Comparison of ENCODE assay signal across 29 cellular contexts in genomic region chr2:184187421-184187971, GRCh38.
"Had no signal": no experiment of that assay in that cellular context is flagged by ENCODE, and none has a peak within 500 bp of the region (broad histone marks: within the 10 kb centered on the region; RNA-seq: fewer than 3 reads in every experiment).

No MANE protein-coding gene starts in this region.

- H3K4me3 ChIP-seq: neural progenitor cell, ovary, psoas muscle, right lobe of liver, sigmoid colon, suprapubic skin, thoracic aorta, thyroid gland, tibial nerve, vagina had no signal

- H3K9ac ChIP-seq: neural progenitor cell, parathyroid adenoma had no signal

- H3K27ac Mint-ChIP-seq: naive thymus-derived CD4-positive, alpha-beta T cell; natural killer cell; nephron; neural progenitor cell; progenitor cell of endocrine pancreas; stimulated activated effector memory CD8-positive, alpha-beta T cell treated with anti-CD3 and anti-CD28 coated beads, Interleukin-12 subunit alpha, Interleukin-12 subunit beta, amount 100 ng/mL, for 72 hours; stimulated activated naive CD8-positive, alpha-beta T cell treated with anti-CD3 and anti-CD28 coated beads, Interleukin-15, amount 100 ng/mL, for 72 hours; type B pancreatic cell had no signal

- ATAC-seq: naive thymus-derived CD4-positive, alpha-beta T cell; natural killer cell; psoas muscle; right cardiac atrium; right lobe of liver; stimulated activated effector memory CD8-positive, alpha-beta T cell treated with anti-CD3 and anti-CD28 coated beads, Interleukin-12 subunit alpha, Interleukin-12 subunit beta, amount 100 ng/mL, for 72 hours; stimulated activated naive CD8-positive, alpha-beta T cell treated with anti-CD3 and anti-CD28 coated beads, Interleukin-15, amount 100 ng/mL, for 72 hours; stimulated activated naive CD8-positive, alpha-beta T cell treated with anti-CD3 and anti-CD28 coated beads, Interleukin-15, Interleukin-2, amounts not matched to agents 100 U/mL and 50 U/mL, for 24 hours had no signal

- H3K4me1 ChIP-seq: neural progenitor cell, parathyroid adenoma, psoas muscle, right lobe of liver, sigmoid colon, suprapubic skin, thyroid gland, tibial nerve, vagina had no signal

- H2AFZ ChIP-seq: neural progenitor cell, parathyroid adenoma had no signal

- H3K4me3 Mint-ChIP-seq: naive thymus-derived CD4-positive, alpha-beta T cell; natural killer cell; nephron; neural progenitor cell; stimulated activated effector memory CD8-positive, alpha-beta T cell treated with anti-CD3 and anti-CD28 coated beads, Interleukin-12 subunit alpha, Interleukin-12 subunit beta, amount 100 ng/mL, for 72 hours; stimulated activated naive CD8-positive, alpha-beta T cell treated with anti-CD3 and anti-CD28 coated beads, Interleukin-15, amount 100 ng/mL, for 72 hours; type B pancreatic cell had no signal

- H3K36me3 Mint-ChIP-seq: naive thymus-derived CD4-positive, alpha-beta T cell; natural killer cell; neural progenitor cell; stimulated activated effector memory CD8-positive, alpha-beta T cell treated with anti-CD3 and anti-CD28 coated beads, Interleukin-12 subunit alpha, Interleukin-12 subunit beta, amount 100 ng/mL, for 72 hours; type B pancreatic cell had no signal

- H3K4me2 ChIP-seq: neural progenitor cell had no signal

- H3K9me3 ChIP-seq: ovary, right lobe of liver, sigmoid colon, suprapubic skin, thoracic aorta, thyroid gland, tibial nerve, vagina had no signal

- FAIRE-seq: small intestine, urothelium cell line had no signal

- H3K27ac ChIP-seq: neural progenitor cell, ovary, parathyroid adenoma, psoas muscle, right lobe of liver, sigmoid colon, suprapubic skin, thoracic aorta, thyroid gland, tibial nerve, vagina had no signal

- DNase-seq: naive thymus-derived CD4-positive, alpha-beta T cell; natural killer cell; occipital lobe; ovary; psoas muscle; right cardiac atrium; sigmoid colon; small intestine; stimulated activated CD4-positive, alpha-beta T cell treated with anti-CD3 and anti-CD28 coated beads, Interleukin-15, amount 100 ng/mL, for 24 hours; stimulated activated CD4-positive, alpha-beta T cell treated with anti-CD3 and anti-CD28 coated beads, Interleukin-2, amount 100 ng/mL, for 24 hours; stimulated activated CD4-positive, alpha-beta T cell treated with anti-CD3 and anti-CD28 coated beads, Interleukin-2, amount 100 ng/mL, for 48 hours; stimulated activated CD4-positive, alpha-beta T cell treated with anti-CD3 and anti-CD28 coated beads, Interleukin-4, amount 100 ng/mL, for 24 hours; stimulated activated naive CD4-positive, alpha-beta T cell; stimulated activated naive CD8-positive, alpha-beta T cell treated with anti-CD3 and anti-CD28 coated beads, Interleukin-15, amount 100 ng/mL, for 72 hours; stimulated activated naive CD8-positive, alpha-beta T cell treated with anti-CD3 and anti-CD28 coated beads, Interleukin-15, Interleukin-2, amounts not matched to agents 100 U/mL and 50 U/mL, for 24 hours; substantia nigra; thyroid gland had no signal

- H3K79me2 ChIP-seq: parathyroid adenoma had no signal

- H3K27me3 Mint-ChIP-seq: naive thymus-derived CD4-positive, alpha-beta T cell; progenitor cell of endocrine pancreas; stimulated activated naive CD8-positive, alpha-beta T cell treated with anti-CD3 and anti-CD28 coated beads, Interleukin-15, amount 100 ng/mL, for 72 hours; type B pancreatic cell had no signal

- H3K27me3 ChIP-seq: neural progenitor cell, ovary, right lobe of liver, sigmoid colon, suprapubic skin, thyroid gland, tibial nerve, vagina had no signal

- H3K4me1 Mint-ChIP-seq: naive thymus-derived CD4-positive, alpha-beta T cell; natural killer cell; nephron; neural progenitor cell; stimulated activated effector memory CD8-positive, alpha-beta T cell treated with anti-CD3 and anti-CD28 coated beads, Interleukin-12 subunit alpha, Interleukin-12 subunit beta, amount 100 ng/mL, for 72 hours; stimulated activated naive CD8-positive, alpha-beta T cell treated with anti-CD3 and anti-CD28 coated beads, Interleukin-15, amount 100 ng/mL, for 72 hours had no signal

- H3K36me3 ChIP-seq: neural progenitor cell, ovary, right lobe of liver, sigmoid colon, suprapubic skin, thoracic aorta, thyroid gland, tibial nerve, vagina had no signal
